In genomic region chr3:176994393-176994792, GRCh38 we compare ENCODE assay signal across 27 cellular contexts.
"Had no signal": no experiment of that assay in that cellular context is flagged by ENCODE, and none has a peak within 500 bp of the region (broad histone marks: within the 10 kb centered on the region; RNA-seq: fewer than 3 reads in every experiment).

No MANE protein-coding gene starts in this region.

- H3K9me3 ChIP-seq: esophagus squamous epithelium, gastrocnemius medialis, left lung, lower lobe of right lung had no signal

- H3K4me1 ChIP-seq: esophagus squamous epithelium, gastrocnemius medialis, heart right ventricle, left lung, lower lobe of right lung had no signal

- H3K27me3 ChIP-seq: esophagus squamous epithelium, gastrocnemius medialis, heart right ventricle, left lung had no signal

- ATAC-seq: effector memory CD8-positive, alpha-beta T cell; esophagus mucosa; gastrocnemius medialis; heart right ventricle; left cardiac atrium; left lung; left ventricle myocardium superior; lower lobe of right lung; naive thymus-derived CD4-positive, alpha-beta T cell had no signal

- H3K4me3 ChIP-seq: esophagus squamous epithelium, gastrocnemius medialis, heart right ventricle, left lung, lower lobe of right lung had no signal

- H3K27ac ChIP-seq: epithelial cell of prostate, esophagus squamous epithelium, gastrocnemius medialis, heart right ventricle, left lung, lower lobe of right lung had no signal

- H3K36me3 ChIP-seq: esophagus squamous epithelium, gastrocnemius medialis, heart right ventricle, left lung, lower lobe of right lung had no signal

- H3K4me3 Mint-ChIP-seq: dendritic cell treated with granulocyte-macrophage colony-stimulating factor and Interleukin-4, amounts not matched to agents 40 ng/mL and 50 ng/mL, for 4 days; effector memory CD8-positive, alpha-beta T cell; endodermal cell; mesothelial cell of epicardium; naive thymus-derived CD4-positive, alpha-beta T cell had no signal

- H3K4me1 Mint-ChIP-seq: naive thymus-derived CD4-positive, alpha-beta T cell had no signal

- H3K27me3 Mint-ChIP-seq: dendritic cell treated with granulocyte-macrophage colony-stimulating factor and Interleukin-4, amounts not matched to agents 40 ng/mL and 50 ng/mL, for 4 days had no signal

- FAIRE-seq: colon, endometrium, islet of Langerhans, keratinocyte had no signal

- DNase-seq: cortex of kidney; effector CD8-positive, alpha-beta T cell; effector memory CD8-positive, alpha-beta T cell; endodermal cell; erythroblast; esophagus squamous epithelium; foreskin fibroblast; foreskin melanocyte; gastrocnemius medialis; glutamatergic neuron; head of caudate nucleus; heart right ventricle; hippocampal formation; left cardiac atrium; left lung; left ventricle myocardium superior; lower lobe of right lung; mesenchymal stem cell; naive thymus-derived CD4-positive, alpha-beta T cell had no signal

- H3K27ac Mint-ChIP-seq: dendritic cell treated with granulocyte-macrophage colony-stimulating factor and Interleukin-4, amounts not matched to agents 40 ng/mL and 50 ng/mL, for 4 days; effector memory CD8-positive, alpha-beta T cell; endodermal cell; mesothelial cell of epicardium; naive thymus-derived CD4-positive, alpha-beta T cell had no signal
